Comparison of ENCODE assay signal across 11 cellular contexts in the genomic region with DNA sequence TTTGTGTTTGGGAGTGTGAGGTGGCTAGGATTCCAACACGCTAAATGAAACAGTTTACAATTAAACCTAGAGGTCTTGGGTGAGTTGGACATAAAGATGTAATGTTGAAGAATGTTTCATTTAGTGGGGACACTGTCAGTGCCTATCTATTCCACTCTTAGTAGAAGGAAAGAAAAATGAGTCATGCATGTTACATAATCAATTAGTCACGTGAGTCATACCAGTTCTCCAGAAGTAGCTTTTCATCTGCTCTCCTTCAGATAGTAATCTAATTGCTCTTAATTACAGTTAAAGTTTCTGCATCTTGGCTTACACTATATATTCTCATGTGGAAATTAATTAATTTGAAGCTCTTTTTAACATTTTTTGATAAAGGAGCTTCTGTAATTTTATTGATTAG.
DNase-seq lines count a peak whose midpoint lies in the region; ATAC-seq and TF ChIP-seq lines count a peak whose summit lies in the region.
"Had no signal": no experiment of that assay in that cellular context is flagged by ENCODE, and none has a peak within 500 bp of the region (broad histone marks: within the 10 kb centered on the region; RNA-seq: fewer than 3 reads in every experiment).

No MANE protein-coding gene starts in this region.

- peaks cover 9% of the 10 kb centered on the region for H3K4me1 ChIP-seq in suprapubic skin
- H3K4me1 ChIP-seq: sigmoid colon had no signal

- WGBS in suprapubic skin: 50% methylated on average over 2 of the region's 2 CpGs

- H3K27me3 ChIP-seq in suprapubic skin: no peaks in the 10 kb centered on the region
- H3K27me3 ChIP-seq: sigmoid colon had no signal

- H3K27ac ChIP-seq in suprapubic skin: peak overlapping the region; percentile 45
- H3K27ac ChIP-seq: sigmoid colon had no signal

- no peak for TF ChIP-seq POLR2A in suprapubic skin (IDR thresholded peaks at IDR 0.05)

- DNase-seq in NOMO-1 (lab: John Stamatoyannopoulos, UW; ENCODE audit: unreplicated experiment in 2 of 2) (peak; percentile 35 to 89), NOMO-1 treated with dmso at 0.1 percent for 144 hours (lab: John Stamatoyannopoulos, UW; ENCODE audit: unreplicated experiment) (no peak), RKO (ENCODE audit: low spot score) (peak; percentile 65), suprapubic skin (ENCODE audit: low spot score in 2 of 2) (no peak), islet precursor cell (no peak)
- DNase-seq: activated naive CD4-positive, alpha-beta T cell treated with anti-CD3 and anti-CD28 coated beads for 36 hours; KG1; sigmoid colon had no signal

- ATAC-seq in esophagus mucosa: peak; percentile 78
- ATAC-seq in GM21619 (IDR thresholded peaks at IDR 0.05; ENCODE audit: unreplicated experiment): no peak
- ATAC-seq in HG02588 (IDR thresholded peaks at IDR 0.05; ENCODE audit: unreplicated experiment): no peak

- TF ChIP-seq CTCF in suprapubic skin (IDR thresholded peaks at IDR 0.05): no peak

- H3K36me3 ChIP-seq in suprapubic skin: no peaks in the 10 kb centered on the region
- H3K36me3 ChIP-seq: sigmoid colon had no signal

- H3K4me3 ChIP-seq in suprapubic skin: no peak overlapping the region
- H3K4me3 ChIP-seq: sigmoid colon had no signal

- H3K9me3 ChIP-seq in suprapubic skin: no peaks in the 10 kb centered on the region
- H3K9me3 ChIP-seq: sigmoid colon had no signal

- TF ChIP-seq EP300 in suprapubic skin (IDR thresholded peaks at IDR 0.05): no peak

Comparison
In these comparisons a context has a peak if more than half of its experiments do, and no peak if none do; other contexts are left out.
1. DNase-seq: peak in NOMO-1 (2 of 2) and RKO (single experiment); none in NOMO-1 treated with dmso at 0.1 percent for 144 hours (single experiment), suprapubic skin (0 of 2) and islet precursor cell (single experiment).